ENCODE assay signal across 1 cellular context in the genomic region with DNA sequence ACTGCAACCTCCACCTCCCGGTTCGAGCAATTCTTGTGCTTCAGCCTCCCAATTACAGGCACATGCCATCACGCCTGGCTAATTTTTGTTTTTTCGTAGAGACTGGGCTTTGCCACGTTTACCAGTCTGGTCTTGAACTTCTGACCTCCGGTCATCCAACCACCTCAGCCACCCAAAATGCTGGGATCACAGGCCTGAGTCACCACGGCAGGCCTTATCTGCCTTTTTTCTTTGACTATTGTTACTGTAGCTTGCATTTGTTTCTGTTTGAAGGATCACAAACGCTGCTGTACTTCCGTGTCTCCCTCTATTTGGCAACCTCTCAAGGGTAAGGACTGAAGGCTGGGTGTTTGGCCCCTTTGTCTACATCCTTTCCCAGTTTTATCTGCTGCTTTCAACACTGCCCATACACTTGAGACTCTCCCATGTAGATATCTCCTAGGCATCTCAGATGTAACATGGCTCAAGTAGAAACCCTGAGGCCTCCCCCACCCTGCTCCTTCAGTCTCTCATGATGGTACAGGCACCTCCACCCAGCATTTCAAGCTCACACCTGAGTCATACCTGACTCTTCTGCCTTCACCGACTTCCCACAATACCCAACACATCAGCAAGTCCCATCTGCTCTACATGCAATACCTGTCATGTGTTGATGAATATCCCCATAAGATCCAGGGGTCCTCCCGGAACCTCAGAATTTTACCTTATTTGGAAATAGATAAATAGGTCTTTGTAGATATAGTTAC.
TF ChIP-seq lines count a peak whose summit lies in the region.

No MANE protein-coding gene starts in this region.

TF ChIP-seq in HepG2, 621 proteins besides CTCF, POLR2A, EP300 and RAD21 (continued from another document and continues in another):
- TF ChIP-seq, protein P1, sequence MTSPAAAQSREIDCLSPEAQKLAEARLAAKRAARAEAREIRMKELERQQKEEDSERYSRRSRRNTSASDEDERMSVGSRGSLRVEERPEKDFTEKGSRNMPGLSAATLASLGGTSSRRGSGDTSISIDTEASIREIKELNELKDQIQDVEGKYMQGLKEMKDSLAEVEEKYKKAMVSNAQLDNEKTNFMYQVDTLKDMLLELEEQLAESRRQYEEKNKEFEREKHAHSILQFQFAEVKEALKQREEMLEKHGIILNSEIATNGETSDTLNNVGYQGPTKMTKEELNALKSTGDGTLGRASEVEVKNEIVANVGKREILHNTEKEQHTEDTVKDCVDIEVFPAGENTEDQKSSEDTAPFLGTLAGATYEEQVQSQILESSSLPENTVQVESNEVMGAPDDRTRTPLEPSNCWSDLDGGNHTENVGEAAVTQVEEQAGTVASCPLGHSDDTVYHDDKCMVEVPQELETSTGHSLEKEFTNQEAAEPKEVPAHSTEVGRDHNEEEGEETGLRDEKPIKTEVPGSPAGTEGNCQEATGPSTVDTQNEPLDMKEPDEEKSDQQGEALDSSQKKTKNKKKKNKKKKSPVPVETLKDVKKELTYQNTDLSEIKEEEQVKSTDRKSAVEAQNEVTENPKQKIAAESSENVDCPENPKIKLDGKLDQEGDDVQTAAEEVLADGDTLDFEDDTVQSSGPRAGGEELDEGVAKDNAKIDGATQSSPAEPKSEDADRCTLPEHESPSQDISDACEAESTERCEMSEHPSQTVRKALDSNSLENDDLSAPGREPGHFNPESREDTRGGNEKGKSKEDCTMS (CRISPR knock-in tag; conservative IDR thresholded peaks at IDR 0.05) = no peak
- 0 out of 2 replicates have a peak, but pooled peaks have one; percentile 18 for TF ChIP-seq THAP11 (CRISPR knock-in tag; IDR thresholded peaks at IDR 0.05)
- TF ChIP-seq, protein P2, sequence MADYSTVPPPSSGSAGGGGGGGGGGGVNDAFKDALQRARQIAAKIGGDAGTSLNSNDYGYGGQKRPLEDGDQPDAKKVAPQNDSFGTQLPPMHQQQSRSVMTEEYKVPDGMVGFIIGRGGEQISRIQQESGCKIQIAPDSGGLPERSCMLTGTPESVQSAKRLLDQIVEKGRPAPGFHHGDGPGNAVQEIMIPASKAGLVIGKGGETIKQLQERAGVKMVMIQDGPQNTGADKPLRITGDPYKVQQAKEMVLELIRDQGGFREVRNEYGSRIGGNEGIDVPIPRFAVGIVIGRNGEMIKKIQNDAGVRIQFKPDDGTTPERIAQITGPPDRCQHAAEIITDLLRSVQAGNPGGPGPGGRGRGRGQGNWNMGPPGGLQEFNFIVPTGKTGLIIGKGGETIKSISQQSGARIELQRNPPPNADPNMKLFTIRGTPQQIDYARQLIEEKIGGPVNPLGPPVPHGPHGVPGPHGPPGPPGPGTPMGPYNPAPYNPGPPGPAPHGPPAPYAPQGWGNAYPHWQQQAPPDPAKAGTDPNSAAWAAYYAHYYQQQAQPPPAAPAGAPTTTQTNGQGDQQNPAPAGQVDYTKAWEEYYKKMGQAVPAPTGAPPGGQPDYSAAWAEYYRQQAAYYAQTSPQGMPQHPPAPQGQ (CRISPR knock-in tag; IDR thresholded peaks at IDR 0.05; ENCODE audit: borderline replicate concordance) = no peak
- TF ChIP-seq NFE2 (CRISPR knock-in tag; IDR thresholded peaks at IDR 0.05) = no peak
- TF ChIP-seq AFF4 (CRISPR knock-in tag; IDR thresholded peaks at IDR 0.05) = no peak
- TF ChIP-seq HMGA1 (CRISPR knock-in tag; conservative IDR thresholded peaks at IDR 0.05) = no peak
- TF ChIP-seq ZNF18 (CRISPR knock-in tag; IDR thresholded peaks at IDR 0.05; ENCODE audit: insufficient replicate concordance) = no peak
- TF ChIP-seq KDM4B (CRISPR knock-in tag; IDR thresholded peaks at IDR 0.05) = no peak
- no peak for TF ChIP-seq AGO2 (optimal IDR thresholded peaks at IDR 0.05; ENCODE audit: low read depth, low read length)
- no peak for TF ChIP-seq RNF2 (conservative IDR thresholded peaks at IDR 0.05; ENCODE audit: low read depth)
- TF ChIP-seq ZNF234 (CRISPR knock-in tag; conservative IDR thresholded peaks at IDR 0.05) = no peak
- no peak for TF ChIP-seq TP53 (CRISPR knock-in tag; conservative IDR thresholded peaks at IDR 0.05)
- peak; percentile 48; the same call in 1 of the 2 replicates for TF ChIP-seq ZNF281 (CRISPR knock-in tag; IDR thresholded peaks at IDR 0.05; ENCODE audit: borderline replicate concordance)
- no peak for TF ChIP-seq ZNF34 (CRISPR knock-in tag; IDR thresholded peaks at IDR 0.05; ENCODE audit: borderline replicate concordance)
- no peak for TF ChIP-seq ZNF766 (CRISPR knock-in tag; IDR thresholded peaks at IDR 0.05; ENCODE audit: borderline replicate concordance)
- no peak for TF ChIP-seq ZC3H4 (CRISPR knock-in tag; IDR thresholded peaks at IDR 0.05; ENCODE audit: borderline replicate concordance)
- peak; percentile 50; the same call in 1 of the 2 replicates for TF ChIP-seq HIC2 (CRISPR knock-in tag; IDR thresholded peaks at IDR 0.05; ENCODE audit: low read depth)
- TF ChIP-seq, protein P3, sequence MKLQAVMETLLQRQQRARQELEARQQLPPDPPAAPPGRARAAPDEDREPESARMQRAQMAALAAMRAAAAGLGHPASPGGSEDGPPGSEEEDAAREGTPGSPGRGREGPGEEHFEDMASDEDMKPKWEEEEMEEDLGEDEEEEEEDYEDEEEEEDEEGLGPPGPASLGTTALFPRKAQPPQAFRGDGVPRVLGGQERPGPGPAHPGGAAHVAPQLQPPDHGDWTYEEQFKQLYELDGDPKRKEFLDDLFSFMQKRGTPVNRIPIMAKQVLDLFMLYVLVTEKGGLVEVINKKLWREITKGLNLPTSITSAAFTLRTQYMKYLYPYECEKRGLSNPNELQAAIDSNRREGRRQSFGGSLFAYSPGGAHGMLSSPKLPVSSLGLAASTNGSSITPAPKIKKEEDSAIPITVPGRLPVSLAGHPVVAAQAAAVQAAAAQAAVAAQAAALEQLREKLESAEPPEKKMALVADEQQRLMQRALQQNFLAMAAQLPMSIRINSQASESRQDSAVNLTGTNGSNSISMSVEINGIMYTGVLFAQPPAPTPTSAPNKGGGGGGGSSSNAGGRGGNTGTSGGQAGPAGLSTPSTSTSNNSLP (IDR thresholded peaks at IDR 0.05; ENCODE audit: low read depth, low read length) = no peak
- peak; percentile 21; the same call in 1 of the 2 replicates for TF ChIP-seq PAXIP1 (CRISPR knock-in tag; conservative IDR thresholded peaks at IDR 0.05)
- TF ChIP-seq, protein P4, sequence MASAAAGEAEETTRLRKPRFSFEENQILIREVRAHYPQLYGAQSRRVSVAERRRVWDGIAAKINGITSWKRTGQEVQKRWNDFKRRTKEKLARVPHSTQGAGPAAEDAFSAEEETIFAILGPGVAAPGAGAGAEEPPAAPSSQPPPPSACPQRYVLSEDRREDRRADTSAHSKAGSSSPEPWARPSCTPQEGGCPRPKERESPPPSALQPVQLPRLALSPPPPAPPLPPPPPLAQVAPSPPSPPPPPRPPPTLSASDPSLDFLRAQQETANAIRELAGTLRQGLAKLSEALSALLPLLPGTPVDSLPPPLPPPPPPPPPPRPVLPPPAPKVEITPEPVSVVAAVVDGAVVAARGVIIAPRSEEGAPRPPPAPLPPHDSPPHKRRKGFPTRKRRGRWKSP (CRISPR knock-in tag; IDR thresholded peaks at IDR 0.05) = no peak
- TF ChIP-seq ZNF124 (CRISPR knock-in tag; IDR thresholded peaks at IDR 0.05) = no peak
